Comparison of ENCODE assay signal across 14 cellular contexts in genomic region chr4:120034913-120035312, GRCh38. TPM values are rescaled to one million over a fixed set of nuclear protein-coding genes. Genes with fewer than 3 reads are reported as not detected.
DNase-seq lines count a peak whose midpoint lies in the region; ATAC-seq and TF ChIP-seq lines count a peak whose summit lies in the region.
"Had no signal": no experiment of that assay in that cellular context is flagged by ENCODE, and none has a peak within 500 bp of the region (broad histone marks: within the 10 kb centered on the region; RNA-seq: fewer than 3 reads in every experiment).

No MANE protein-coding gene starts in this region.

- H3K79me1 ChIP-seq in neuronal stem cell (ENCODE audit: low read depth, low read length) = no peaks in the 10 kb centered on the region

- H3K27ac ChIP-seq in neuronal stem cell (replicated peaks; ENCODE audit: low read length) = no peak overlapping the region
- H3K27ac ChIP-seq in vagina = peak overlapping the region; percentile 13
- H3K27ac ChIP-seq in upper lobe of right lung = no peak overlapping the region
- H3K27ac ChIP-seq: C4-2B had no signal

- no peak overlapping the region for H4K8ac ChIP-seq in neuronal stem cell (ENCODE audit: low read depth, low read length)

- no peak overlapping the region for H3K14ac ChIP-seq in neuronal stem cell (ENCODE audit: low read length)

- no peaks in the 10 kb centered on the region for H3K36me3 ChIP-seq in neuronal stem cell (replicated peaks in 1 of 2; ENCODE audit: control insufficient read depth in 2 of 2, insufficient read depth in 2 of 2, low read length in 2 of 2)
- no peaks in the 10 kb centered on the region for H3K36me3 ChIP-seq in vagina
- no peaks in the 10 kb centered on the region for H3K36me3 ChIP-seq in upper lobe of right lung

- TF ChIP-seq POLR2A in vagina (IDR thresholded peaks at IDR 0.05) = no peak

- no peak overlapping the region for H2BK120ac ChIP-seq in neuronal stem cell (ENCODE audit: low read depth, low read length)

- H3K4me1 ChIP-seq in neuronal stem cell (ENCODE audit: control insufficient read depth in 2 of 2, insufficient read depth in 1 of 2, low read depth in 1 of 2, low read length in 2 of 2) (no peaks in the 10 kb centered on the region), vagina (no peaks in the 10 kb centered on the region), upper lobe of right lung (no peaks in the 10 kb centered on the region)

- no peak for ATAC-seq in upper lobe of right lung
- ATAC-seq: HepG2 had no signal

- H2AK5ac ChIP-seq in neuronal stem cell (ENCODE audit: low read depth, low read length) = no peak overlapping the region

- H2BK5ac ChIP-seq in neuronal stem cell (ENCODE audit: low read length) = no peak overlapping the region

- H2BK15ac ChIP-seq in neuronal stem cell (ENCODE audit: low read length) = no peak overlapping the region

- no peaks in the 10 kb centered on the region for H3K27me3 ChIP-seq in neuronal stem cell (ENCODE audit: control insufficient read depth in 3 of 3, insufficient read depth in 3 of 3, low read depth in 1 of 3, low read length in 3 of 3)
- no peaks in the 10 kb centered on the region for H3K27me3 ChIP-seq in vagina
- peaks cover 4% of the 10 kb centered on the region for H3K27me3 ChIP-seq in upper lobe of right lung

- no peak overlapping the region for H3K4ac ChIP-seq in neuronal stem cell (ENCODE audit: low read length)

- no peak overlapping the region for H3K4me2 ChIP-seq in neuronal stem cell (ENCODE audit: insufficient read depth, low read length, poor library complexity, severe bottlenecking)

- no peak for TF ChIP-seq CTCF in vagina (IDR thresholded peaks at IDR 0.05)
- no peak for TF ChIP-seq CTCF in upper lobe of right lung (IDR thresholded peaks at IDR 0.05)

- no peak overlapping the region for H3K9ac ChIP-seq in neuronal stem cell (ENCODE audit: low read depth, low read length, poor library complexity)

- H3K23ac ChIP-seq in neuronal stem cell (ENCODE audit: low read depth, low read length, poor library complexity) = no peak overlapping the region

- no peak overlapping the region for H3K18ac ChIP-seq in neuronal stem cell (ENCODE audit: low read length)

- H3K9me3 ChIP-seq in neuronal stem cell (replicated peaks in 1 of 2; ENCODE audit: control insufficient read depth in 2 of 2, insufficient read depth in 1 of 2, low read depth in 1 of 2, low read length in 2 of 2) (no peaks in the 10 kb centered on the region), vagina (no peaks in the 10 kb centered on the region), upper lobe of right lung (no peaks in the 10 kb centered on the region)

- H2BK12ac ChIP-seq in neuronal stem cell (ENCODE audit: low read length) = no peak overlapping the region

- intact Hi-C loops in vagina (cut with DNase I) = no loop called here
- intact Hi-C loops in upper lobe of right lung (cut with DNase I) = no loop called here

- H3K4me3 ChIP-seq in neuronal stem cell (ENCODE audit: low read length in 2 of 2) (no peak overlapping the region), vagina (no peak overlapping the region), upper lobe of right lung (no peak overlapping the region)

- DNase-seq in EH (ENCODE audit: low read depth) = peak; percentile 15
- peak; percentile 9 for DNase-seq in amniotic epithelial cell (ENCODE audit: low read depth)
- DNase-seq in neuronal stem cell (ENCODE audit: low spot score) = no peak
- DNase-seq in vagina (ENCODE audit: extremely low spot score in 2 of 2) = no peak
- DNase-seq in T1000 (lab: John Stamatoyannopoulos, UW) = no peak
- no peak for DNase-seq in upper lobe of right lung
- no peak for DNase-seq in H4 (ENCODE audit: low spot score)
- DNase-seq: ACHN; CD4-positive, alpha-beta memory T cell; DND-41; HCEC 1CT; HFFc6 had no signal

- no peak overlapping the region for H4K91ac ChIP-seq in neuronal stem cell (ENCODE audit: low read depth, low read length, poor library complexity)

- WGBS in neuronal stem cell (ENCODE audit: extremely low coverage in 2 of 2, insufficient read length in 2 of 2, insufficient replicate concordance in 1 of 2), 2 donors = no CpG with 5 or more reads among the region's 2 CpGs

- H2AFZ ChIP-seq in neuronal stem cell (ENCODE audit: low read length) = peak overlapping the region; percentile 63

RNA-seq across cellular contexts. Expression of gene MAD2L1, which starts 31.7 kb away (rescaled TPM):
- 77.0 TPM for polyA plus RNA-seq in neuronal stem cell (2013, experiment 1 of 2)
- polyA plus RNA-seq in neuronal stem cell (2013, experiment 2 of 2) = 81.3 TPM
- total RNA-seq in vagina = 2.0 TPM
- total RNA-seq in upper lobe of right lung = 0.90 TPM
- total RNA-seq in H4 (2014; rRNA removed; shearing (Covaris generic)) = 70.7 and 115 TPM in 2 replicates

Comparison
In these comparisons a context has a peak if more than half of its experiments do, and no peak if none do; other contexts are left out.
1. DNase-seq: peak in EH (single experiment) and amniotic epithelial cell (single experiment); none in neuronal stem cell (single experiment), vagina (0 of 2), T1000 (single experiment), upper lobe of right lung (single experiment) and H4 (single experiment).
2. RNA of gene MAD2L1, which starts 31.7 kb away (total RNA-seq): 70.7 to 115 TPM in H4; 2.0 TPM in vagina (single experiment) and 0.90 TPM in upper lobe of right lung (single experiment); every median in the first group is over 10 times any median in the second.